18 cellular contexts compared by ENCODE assay signal in genomic region chr2:26136431-26136830, GRCh38.
A peak's percentile ranks its signal among the peaks of the same experiment; 100 is the strongest.
DNase-seq lines count a peak whose midpoint lies in the region; ATAC-seq, FAIRE-seq and TF ChIP-seq lines count a peak whose summit lies in the region.
"Had no signal": no experiment of that assay in that cellular context is flagged by ENCODE, and none has a peak within 500 bp of the region (broad histone marks: within the 10 kb centered on the region; RNA-seq: fewer than 3 reads in every experiment).

No MANE protein-coding gene starts in this region.

- DNase-seq in H54 (ENCODE audit: insufficient read length, low spot score) (no peak), caudate nucleus (lab: John Stamatoyannopoulos, UW) (peak in 1 of 61 donors; percentile 46), inferior parietal cortex (ENCODE audit: extremely low spot score) (peak; percentile 78), superior temporal gyrus (ENCODE audit: extremely low spot score) (peak; percentile 87), NCI-H1436 treated with DMSO at 0.1 percent for 48 hours (lab: John Stamatoyannopoulos, UW) (no peak), NCI-H1930 (lab: John Stamatoyannopoulos, UW) (no peak)
- DNase-seq: ACHN, AML-193, COR-L47, DMS 273 treated with DMSO at 0.1 percent for 48 hours, DND-41, NCI-H1105, NCI-H187 treated with DMSO at 0.1 percent for 48 hours had no signal

- no peak for TF ChIP-seq POLR2A in H54 (IDR thresholded peaks at IDR 0.05; ENCODE audit: low read depth, low read length)

- peak; percentile 57 for FAIRE-seq in H54 (lab: Jason Lieb, UNC)
- FAIRE-seq: K562, RCC 7860 had no signal

- no peak for ATAC-seq in GM21723 (IDR thresholded peaks at IDR 0.05; ENCODE audit: unreplicated experiment)
- ATAC-seq: K562, Right ventricle myocardium inferior had no signal

- peak overlapping the region; percentile 31 for H3K27ac ChIP-seq in caudate nucleus (ENCODE audit: low read depth, low read length)
- H3K27ac ChIP-seq: SK-N-MC had no signal

Comparison
In these comparisons a context has a peak if more than half of its experiments do, and no peak if none do; other contexts are left out.
1. DNase-seq: peak in inferior parietal cortex (single experiment) and superior temporal gyrus (single experiment); none in H54 (single experiment), NCI-H1436 treated with DMSO at 0.1 percent for 48 hours (single experiment) and NCI-H1930 (0 of 2).